Comparison of ENCODE assay signal across 9 cellular contexts in the genomic region with DNA sequence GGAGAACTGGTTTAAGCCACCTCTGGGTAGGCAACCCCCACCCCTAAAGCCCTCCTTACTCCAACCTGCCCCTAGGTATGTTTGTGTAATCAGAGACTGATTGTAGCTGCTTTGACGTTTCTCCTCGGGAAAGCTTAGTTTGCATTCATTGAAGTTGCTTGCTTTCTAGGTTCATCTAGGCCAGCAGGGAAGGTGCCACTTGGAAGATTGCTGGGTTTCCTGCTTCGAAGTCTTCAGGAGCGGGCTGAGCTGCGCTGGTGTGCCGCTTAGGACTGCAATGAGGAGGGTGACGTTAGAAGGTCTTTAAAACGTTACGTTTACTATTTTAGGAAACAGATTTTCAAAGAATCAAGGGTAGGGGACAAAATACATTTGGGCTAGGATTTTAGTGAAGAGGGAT.
DNase-seq lines count a peak whose midpoint lies in the region; ATAC-seq and TF ChIP-seq lines count a peak whose summit lies in the region.
"Had no signal": no experiment of that assay in that cellular context is flagged by ENCODE, and none has a peak within 500 bp of the region (broad histone marks: within the 10 kb centered on the region; RNA-seq: fewer than 3 reads in every experiment).

No MANE protein-coding gene starts in this region.

- TF ChIP-seq CTCF in activated CD8-positive, alpha-beta T cell treated with anti-CD3 and anti-CD28 coated beads for 36 hours (IDR thresholded peaks at IDR 0.05), result no peak
- no peak for TF ChIP-seq CTCF in tibial artery (IDR thresholded peaks at IDR 0.05)

- H3K9me3 Mint-ChIP-seq in activated naive CD4-positive, alpha-beta T cell treated with anti-CD3 and anti-CD28 coated beads for 36 hours, result no peaks in the 10 kb centered on the region
- H3K9me3 Mint-ChIP-seq in activated CD8-positive, alpha-beta T cell treated with anti-CD3 and anti-CD28 coated beads for 36 hours, result no peaks in the 10 kb centered on the region

- peaks cover 0 to 33% (median 15%) of the 10 kb centered on the region in 4 donors for H3K4me1 ChIP-seq in tibial artery

- H3K4me3 Mint-ChIP-seq in activated naive CD4-positive, alpha-beta T cell treated with anti-CD3 and anti-CD28 coated beads for 36 hours, result peak overlapping the region; percentile 77
- H3K4me3 Mint-ChIP-seq in activated CD8-positive, alpha-beta T cell treated with anti-CD3 and anti-CD28 coated beads for 36 hours, result peak overlapping the region; percentile 82

- intact Hi-C loops in activated naive CD4-positive, alpha-beta T cell treated with anti-CD3 and anti-CD28 coated beads for 36 hours (cut with micrococcal nuclease), result loop anchor here (2.0 to 5.0 kb wide), 5 partner anchors 201 to 527 kb away; a partner anchor contains a TSS
- intact Hi-C loops in activated CD8-positive, alpha-beta T cell treated with anti-CD3 and anti-CD28 coated beads for 36 hours (cut with micrococcal nuclease), result loop anchor here (5.0 kb wide), 2 partner anchors 104 to 229 kb away; no protein-coding TSS in a partner anchor
- intact Hi-C loops in tibial artery (cut with DNase I; ENCODE audit: low total_unique reads), result no loop called here

- no peak overlapping the region for H3K27ac Mint-ChIP-seq in activated naive CD4-positive, alpha-beta T cell treated with anti-CD3 and anti-CD28 coated beads for 36 hours
- peak overlapping the region; percentile 28 for H3K27ac Mint-ChIP-seq in activated CD8-positive, alpha-beta T cell treated with anti-CD3 and anti-CD28 coated beads for 36 hours

- no peak for ATAC-seq in activated CD8-positive, alpha-beta T cell treated with anti-CD3 and anti-CD28 coated beads for 36 hours
- no peak for ATAC-seq in GM18502 (IDR thresholded peaks at IDR 0.05; ENCODE audit: poor library complexity, unreplicated experiment)

- H3K27ac ChIP-seq in tibial artery, result no peak overlapping the region

- no peaks in the 10 kb centered on the region for H3K9me3 ChIP-seq in tibial artery

- H3K4me3 ChIP-seq in tibial artery, result peak overlapping the region; percentile 51 to 56

- no peaks in the 10 kb centered on the region for H3K36me3 ChIP-seq in tibial artery

- peaks cover 0 to 87% of the 10 kb centered on the region in 2 donors for H3K27me3 ChIP-seq in tibial artery

- POLR2A ChIA-PET in activated CD8-positive, alpha-beta T cell treated with anti-CD3 and anti-CD28 coated beads for 36 hours (lab: Charles Lee), result interaction anchor here (0.7 to 4.0 kb wide), 5 partner anchors 11 to 124 kb away, joined by 3 to 31 read pairs (median 4); no protein-coding TSS in a partner anchor

- peaks cover 22% of the 10 kb centered on the region for H3K4me1 Mint-ChIP-seq in activated naive CD4-positive, alpha-beta T cell treated with anti-CD3 and anti-CD28 coated beads for 36 hours (ENCODE audit: low read depth)
- H3K4me1 Mint-ChIP-seq in activated CD8-positive, alpha-beta T cell treated with anti-CD3 and anti-CD28 coated beads for 36 hours (ENCODE audit: low read depth), result peaks cover 16% of the 10 kb centered on the region

- no peak for DNase-seq in activated naive CD4-positive, alpha-beta T cell treated with anti-CD3 and anti-CD28 coated beads for 36 hours
- no peak for DNase-seq in activated naive CD4-positive, alpha-beta T cell (lab: John Stamatoyannopoulos, UW)
- DNase-seq in activated CD8-positive, alpha-beta T cell treated with anti-CD3 and anti-CD28 coated beads for 36 hours, result no peak
- DNase-seq in iPS-NIHi11 (ENCODE audit: low spot score), result peak; percentile 73
- no peak for DNase-seq in tibial artery
- DNase-seq in NCI-H2196 (lab: John Stamatoyannopoulos, UW; ENCODE audit: unreplicated experiment), result no peak
- no peak for DNase-seq in midbrain (lab: John Stamatoyannopoulos, UW)
- DNase-seq: activated naive CD4-positive, alpha-beta T cell treated with anti-CD3 and anti-CD28 coated beads, Interleukin-2, amount 50 U/mL, for 16 hours had no signal

- CTCF ChIA-PET in activated naive CD4-positive, alpha-beta T cell treated with anti-CD3 and anti-CD28 coated beads for 36 hours (lab: Charles Lee), result interaction anchor here (1.1 to 4.3 kb wide), 5 partner anchors 14 to 230 kb away, joined by 3 to 21 read pairs (median 4); no protein-coding TSS in a partner anchor
- CTCF ChIA-PET in activated CD8-positive, alpha-beta T cell treated with anti-CD3 and anti-CD28 coated beads for 36 hours (lab: Charles Lee), result interaction anchor here (1.1 to 4.6 kb wide), 10 partner anchors 11 to 308 kb away, joined by 3 to 33 read pairs (median 6); a partner anchor contains a TSS

- H3K36me3 Mint-ChIP-seq in activated naive CD4-positive, alpha-beta T cell treated with anti-CD3 and anti-CD28 coated beads for 36 hours (ENCODE audit: low read depth), result no peaks in the 10 kb centered on the region
- no peaks in the 10 kb centered on the region for H3K36me3 Mint-ChIP-seq in activated CD8-positive, alpha-beta T cell treated with anti-CD3 and anti-CD28 coated beads for 36 hours (ENCODE audit: low read depth)

- H3K27me3 Mint-ChIP-seq in activated naive CD4-positive, alpha-beta T cell treated with anti-CD3 and anti-CD28 coated beads for 36 hours (ENCODE audit: low read depth), result peaks cover 72% of the 10 kb centered on the region
- peaks cover 71% of the 10 kb centered on the region for H3K27me3 Mint-ChIP-seq in activated CD8-positive, alpha-beta T cell treated with anti-CD3 and anti-CD28 coated beads for 36 hours
